Comparison of ENCODE assay signal across 9 cellular contexts in the genomic region with DNA sequence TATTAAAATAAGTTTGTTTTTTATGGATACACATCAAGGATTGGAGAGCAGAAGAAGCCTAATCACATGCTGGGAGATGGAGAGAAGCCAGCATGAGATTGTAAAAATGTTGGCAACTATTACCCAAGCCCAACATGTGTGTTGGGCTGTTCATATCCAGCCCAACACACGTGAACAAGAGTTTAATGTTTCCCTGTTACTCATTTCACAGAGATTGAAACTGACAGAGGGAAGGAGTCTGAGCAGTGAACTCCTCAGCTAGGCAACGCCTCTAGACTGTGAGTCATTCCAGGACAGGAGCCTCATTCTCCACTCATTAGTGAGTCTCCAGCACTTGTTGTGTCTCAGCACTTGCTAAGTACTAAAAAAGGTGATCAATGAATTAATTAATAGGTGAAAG. TPM values are rescaled to one million over a fixed set of nuclear protein-coding genes. Genes with fewer than 3 reads are reported as not detected.
DNase-seq lines count a peak whose midpoint lies in the region; ATAC-seq and TF ChIP-seq lines count a peak whose summit lies in the region.
"Had no signal": no experiment of that assay in that cellular context is flagged by ENCODE, and none has a peak within 500 bp of the region (broad histone marks: within the 10 kb centered on the region; RNA-seq: fewer than 3 reads in every experiment).

No MANE protein-coding gene starts in this region.

- CTCF ChIA-PET in OCI-LY7 (lab: Charles Lee; ENCODE audit: unreplicated experiment) = no interaction called here

- intact Hi-C loops in natural killer cell (cut with micrococcal nuclease) = no loop called here
- intact Hi-C loops in OCI-LY7 (cut with micrococcal nuclease; ENCODE audit: unreplicated experiment) = no loop called here
- intact Hi-C loops in activated T-helper 1 cell treated with anti-CD3 and anti-CD28 coated beads, Interleukin-12 subunit alpha, Interleukin-12 subunit beta, Interleukin-2, Interleukin-4 antibody, amounts not matched to agents 30 ng/mL and 10 ng/mL and 1 ng/mL, durations not matched to agents 14 hours and 24 hours and 36 hours (cut with micrococcal nuclease) = no loop called here

- no peak overlapping the region for H2AK5ac ChIP-seq in neuronal stem cell (ENCODE audit: low read depth, low read length)

- no peak for DNase-seq in natural killer cell treated with Interleukin-12 subunit alpha and Interleukin-12 subunit beta and Interleukin-15 and Interleukin-18, amount 100 ng/mL, for 72 hours (ENCODE audit: low spot score)
- DNase-seq in natural killer cell (no peak), astrocyte of the cerebellum (ENCODE audit: low read depth) (peak; percentile 60), endodermal cell (no peak), neuronal stem cell (ENCODE audit: low spot score) (no peak), OCI-LY7 (ENCODE audit: low spot score) (no peak)
- DNase-seq in activated T-helper 1 cell treated with anti-CD3 and anti-CD28 coated beads, Interleukin-12 subunit alpha, Interleukin-12 subunit beta, Interleukin-2, Interleukin-4 antibody, amounts not matched to agents 30 ng/mL and 10 ng/mL and 1 ng/mL, durations not matched to agents 14 hours and 24 hours and 36 hours (ENCODE audit: low spot score) = no peak
- DNase-seq: islet precursor cell had no signal

- no peak overlapping the region for H3K18ac ChIP-seq in neuronal stem cell (ENCODE audit: low read length)

- H3K36me3 Mint-ChIP-seq in natural killer cell treated with Interleukin-12 subunit alpha and Interleukin-12 subunit beta and Interleukin-15 and Interleukin-18, amount 100 ng/mL, for 72 hours = no peaks in the 10 kb centered on the region
- H3K36me3 Mint-ChIP-seq in natural killer cell (no peaks in the 10 kb centered on the region), endodermal cell (ENCODE audit: low read depth) (no peaks in the 10 kb centered on the region)
- no peaks in the 10 kb centered on the region for H3K36me3 Mint-ChIP-seq in activated T-helper 1 cell treated with anti-CD3 and anti-CD28 coated beads, Interleukin-12 subunit alpha, Interleukin-12 subunit beta, Interleukin-2, Interleukin-4 antibody, amounts not matched to agents 30 ng/mL and 10 ng/mL and 1 ng/mL, durations not matched to agents 14 hours and 24 hours and 36 hours (ENCODE audit: low read depth)

- H3K9me3 ChIP-seq in endodermal cell (ENCODE audit: control insufficient read depth, low read length) = no peaks in the 10 kb centered on the region
- H3K9me3 ChIP-seq in neuronal stem cell (replicated peaks in 1 of 2; ENCODE audit: control insufficient read depth in 2 of 2, insufficient read depth in 1 of 2, low read depth in 1 of 2, low read length in 2 of 2) = no peaks in the 10 kb centered on the region
- H3K9me3 ChIP-seq in OCI-LY7 (ENCODE audit: low read length) = no peaks in the 10 kb centered on the region

- H2BK12ac ChIP-seq in neuronal stem cell (ENCODE audit: low read length) = no peak overlapping the region

- peaks cover 7 to 21% of the 10 kb centered on the region in 2 donors for H3K27me3 Mint-ChIP-seq in natural killer cell treated with Interleukin-12 subunit alpha and Interleukin-12 subunit beta and Interleukin-15 and Interleukin-18, amount 100 ng/mL, for 72 hours
- H3K27me3 Mint-ChIP-seq in natural killer cell (ENCODE audit: low read depth in 2 of 2) (peaks cover 0 to 3% of the 10 kb centered on the region in 2 donors), endodermal cell (ENCODE audit: insufficient read depth) (no peaks in the 10 kb centered on the region)
- peaks cover 13% of the 10 kb centered on the region for H3K27me3 Mint-ChIP-seq in activated T-helper 1 cell treated with anti-CD3 and anti-CD28 coated beads, Interleukin-12 subunit alpha, Interleukin-12 subunit beta, Interleukin-2, Interleukin-4 antibody, amounts not matched to agents 30 ng/mL and 10 ng/mL and 1 ng/mL, durations not matched to agents 14 hours and 24 hours and 36 hours (ENCODE audit: insufficient read depth)

- H3K9me3 Mint-ChIP-seq in natural killer cell treated with Interleukin-12 subunit alpha and Interleukin-12 subunit beta and Interleukin-15 and Interleukin-18, amount 100 ng/mL, for 72 hours = no peaks in the 10 kb centered on the region
- H3K9me3 Mint-ChIP-seq in natural killer cell (no peaks in the 10 kb centered on the region), endodermal cell (no peaks in the 10 kb centered on the region)
- H3K9me3 Mint-ChIP-seq in activated T-helper 1 cell treated with anti-CD3 and anti-CD28 coated beads, Interleukin-12 subunit alpha, Interleukin-12 subunit beta, Interleukin-2, Interleukin-4 antibody, amounts not matched to agents 30 ng/mL and 10 ng/mL and 1 ng/mL, durations not matched to agents 14 hours and 24 hours and 36 hours = no peaks in the 10 kb centered on the region

- no peaks in the 10 kb centered on the region for H3K9me2 ChIP-seq in OCI-LY7 (ENCODE audit: insufficient read depth, low read length)

- no peak overlapping the region for H3K4ac ChIP-seq in neuronal stem cell (ENCODE audit: low read length)

- no peak overlapping the region for H2BK5ac ChIP-seq in neuronal stem cell (ENCODE audit: low read length)

- no peak overlapping the region for H3K14ac ChIP-seq in neuronal stem cell (ENCODE audit: low read length)

- no peak overlapping the region for H3K4me3 ChIP-seq in astrocyte of the cerebellum (ENCODE audit: low read depth, low read length)
- no peak overlapping the region for H3K4me3 ChIP-seq in endodermal cell (ENCODE audit: low read length)
- H3K4me3 ChIP-seq in neuronal stem cell (ENCODE audit: low read length in 2 of 2) = no peak overlapping the region
- H3K4me3 ChIP-seq in OCI-LY7 (ENCODE audit: low read depth, low read length, poor library complexity, severe bottlenecking) = no peak overlapping the region

- no peaks in the 10 kb centered on the region for H3K79me1 ChIP-seq in neuronal stem cell (ENCODE audit: low read depth, low read length)

- no peaks in the 10 kb centered on the region for H3K27me3 ChIP-seq in endodermal cell (ENCODE audit: control insufficient read depth, insufficient read depth, low read length, poor library complexity, severe bottlenecking)
- no peaks in the 10 kb centered on the region for H3K27me3 ChIP-seq in neuronal stem cell (ENCODE audit: control insufficient read depth in 3 of 3, insufficient read depth in 3 of 3, low read depth in 1 of 3, low read length in 3 of 3)

- in situ Hi-C loops in astrocyte of the cerebellum (cut with HindIII; ENCODE audit: low sequenced_read_pairs) = no loop called here

- H4K20me1 ChIP-seq in OCI-LY7 (ENCODE audit: insufficient read depth, low read length) = no peaks in the 10 kb centered on the region

- H3K79me2 ChIP-seq in OCI-LY7 (ENCODE audit: insufficient read depth, low read depth, low read length) = no peaks in the 10 kb centered on the region

- no peak overlapping the region for H3K9ac ChIP-seq in endodermal cell (ENCODE audit: extremely low read depth, low read length, poor library complexity, severe bottlenecking)
- H3K9ac ChIP-seq in neuronal stem cell (ENCODE audit: low read depth, low read length, poor library complexity) = no peak overlapping the region

- BruUV-seq in OCI-LY7 (replicated peaks; lab: Mats Ljungman, UMichigan) = no TSS peak

- H3K4me1 ChIP-seq in endodermal cell (ENCODE audit: control insufficient read depth, insufficient read depth, low read length) = no peaks in the 10 kb centered on the region
- peaks cover 0 to 2% of the 10 kb centered on the region in 2 donors for H3K4me1 ChIP-seq in neuronal stem cell (ENCODE audit: control insufficient read depth in 2 of 2, insufficient read depth in 1 of 2, low read depth in 1 of 2, low read length in 2 of 2)
- no peaks in the 10 kb centered on the region for H3K4me1 ChIP-seq in OCI-LY7 (ENCODE audit: insufficient read depth, low read length, poor library complexity, severe bottlenecking)

- H3K4me2 ChIP-seq in neuronal stem cell (ENCODE audit: insufficient read depth, low read length, poor library complexity, severe bottlenecking) (no peak overlapping the region), OCI-LY7 (ENCODE audit: low read length) (no peak overlapping the region)

- H2BK15ac ChIP-seq in neuronal stem cell (ENCODE audit: low read length) = no peak overlapping the region

- H3K27ac ChIP-seq in endodermal cell (ENCODE audit: low read depth, low read length) (no peak overlapping the region), neuronal stem cell (replicated peaks; ENCODE audit: low read length) (no peak overlapping the region), OCI-LY7 (ENCODE audit: low read depth, low read length, poor library complexity, severe bottlenecking) (no peak overlapping the region)

- TF ChIP-seq CTCF in natural killer cell (IDR thresholded peaks at IDR 0.05) (no peak), astrocyte of the cerebellum (IDR thresholded peaks at IDR 0.05; ENCODE audit: low read depth, low read length, missing control alignments) (no peak), endodermal cell (conservative IDR thresholded peaks at IDR 0.05) (no peak), OCI-LY7 (conservative IDR thresholded peaks at IDR 0.05; ENCODE audit: low read length) (no peak)

- H4K91ac ChIP-seq in neuronal stem cell (ENCODE audit: low read depth, low read length, poor library complexity) = no peak overlapping the region

- ATAC-seq in natural killer cell treated with Interleukin-12 subunit alpha and Interleukin-12 subunit beta and Interleukin-15 and Interleukin-18, amount 100 ng/mL, for 72 hours = peak; percentile 50 to 68
- ATAC-seq in natural killer cell (no peak), HG03039 (IDR thresholded peaks at IDR 0.05; ENCODE audit: unreplicated experiment) (peak; percentile 99)

- H3K36me3 ChIP-seq in endodermal cell (ENCODE audit: control insufficient read depth, insufficient read depth, low read length) = no peaks in the 10 kb centered on the region
- H3K36me3 ChIP-seq in neuronal stem cell (replicated peaks in 1 of 2; ENCODE audit: control insufficient read depth in 2 of 2, insufficient read depth in 2 of 2, low read length in 2 of 2) = no peaks in the 10 kb centered on the region
- no peaks in the 10 kb centered on the region for H3K36me3 ChIP-seq in OCI-LY7 (ENCODE audit: insufficient read depth, low read length)

- no peaks in the 10 kb centered on the region for H3K4me1 Mint-ChIP-seq in natural killer cell treated with Interleukin-12 subunit alpha and Interleukin-12 subunit beta and Interleukin-15 and Interleukin-18, amount 100 ng/mL, for 72 hours (ENCODE audit: low read depth in 2 of 2)
- H3K4me1 Mint-ChIP-seq in natural killer cell = no peaks in the 10 kb centered on the region
- no peaks in the 10 kb centered on the region for H3K4me1 Mint-ChIP-seq in endodermal cell
- H3K4me1 Mint-ChIP-seq in activated T-helper 1 cell treated with anti-CD3 and anti-CD28 coated beads, Interleukin-12 subunit alpha, Interleukin-12 subunit beta, Interleukin-2, Interleukin-4 antibody, amounts not matched to agents 30 ng/mL and 10 ng/mL and 1 ng/mL, durations not matched to agents 14 hours and 24 hours and 36 hours (ENCODE audit: low read depth) = no peaks in the 10 kb centered on the region

- H3K27ac Mint-ChIP-seq in natural killer cell treated with Interleukin-12 subunit alpha and Interleukin-12 subunit beta and Interleukin-15 and Interleukin-18, amount 100 ng/mL, for 72 hours = no peak overlapping the region
- H3K27ac Mint-ChIP-seq in natural killer cell = no peak overlapping the region
- no peak overlapping the region for H3K27ac Mint-ChIP-seq in endodermal cell
- H3K27ac Mint-ChIP-seq in activated T-helper 1 cell treated with anti-CD3 and anti-CD28 coated beads, Interleukin-12 subunit alpha, Interleukin-12 subunit beta, Interleukin-2, Interleukin-4 antibody, amounts not matched to agents 30 ng/mL and 10 ng/mL and 1 ng/mL, durations not matched to agents 14 hours and 24 hours and 36 hours = no peak overlapping the region

- no peak overlapping the region for H4K8ac ChIP-seq in neuronal stem cell (ENCODE audit: low read depth, low read length)

- no peak overlapping the region for H3K23ac ChIP-seq in neuronal stem cell (ENCODE audit: low read depth, low read length, poor library complexity)

- H2AFZ ChIP-seq in neuronal stem cell (ENCODE audit: low read length) (no peak overlapping the region), OCI-LY7 (ENCODE audit: low read length) (no peak overlapping the region)

- 84 to 100% methylated on average over 1 to 2 of the region's 2 CpGs for WGBS in endodermal cell (ENCODE audit: insufficient coverage in 1 of 2, insufficient read length in 1 of 2), 2 experiments
- WGBS in neuronal stem cell (ENCODE audit: extremely low coverage in 2 of 2, insufficient read length in 2 of 2, insufficient replicate concordance in 1 of 2), 2 donors = no CpG with 5 or more reads among the region's 2 CpGs

- H3K4me3 Mint-ChIP-seq in natural killer cell treated with Interleukin-12 subunit alpha and Interleukin-12 subunit beta and Interleukin-15 and Interleukin-18, amount 100 ng/mL, for 72 hours = no peak overlapping the region
- H3K4me3 Mint-ChIP-seq in natural killer cell (no peak overlapping the region), endodermal cell (no peak overlapping the region)
- no peak overlapping the region for H3K4me3 Mint-ChIP-seq in activated T-helper 1 cell treated with anti-CD3 and anti-CD28 coated beads, Interleukin-12 subunit alpha, Interleukin-12 subunit beta, Interleukin-2, Interleukin-4 antibody, amounts not matched to agents 30 ng/mL and 10 ng/mL and 1 ng/mL, durations not matched to agents 14 hours and 24 hours and 36 hours

- POLR2A ChIA-PET in OCI-LY7 (lab: Charles Lee) = no interaction called here

- no peak overlapping the region for H2BK120ac ChIP-seq in neuronal stem cell (ENCODE audit: low read depth, low read length)

RNA-seq across cellular contexts. Expression of a gene that starts 43.2 kb away (rescaled TPM):
- total RNA-seq in natural killer cell treated with Interleukin-12 subunit alpha and Interleukin-12 subunit beta and Interleukin-15 and Interleukin-18, amount 100 ng/mL, for 72 hours = 10 to 100 TPM; 35.7 to 67.8 TPM
- total RNA-seq in natural killer cell = 10 to 100 TPM in 1 of 3 donors, 1 to 10 TPM in 2; 7.8 to 12.7 (median 9.2) TPM
- 10 to 100 TPM; 48.5 to 50.8 TPM for total RNA-seq in endodermal cell
- polyA plus RNA-seq in endodermal cell (2013, experiment 1 of 2) = 48.6 TPM
- polyA plus RNA-seq in endodermal cell (2013, experiment 2 of 2) = 40.0 TPM
- 96.3 TPM for polyA plus RNA-seq in neuronal stem cell (2013, experiment 1 of 2)
- polyA plus RNA-seq in neuronal stem cell (2013, experiment 2 of 2) = 93.1 TPM
- total RNA-seq in OCI-LY7 (2014; rRNA removed; shearing (Covaris generic)) = 25.7 and 34.2 TPM in 2 replicates
- 46.6 and 51.3 TPM in 2 replicates for total RNA-seq in OCI-LY7 (2022)
- total RNA-seq in activated T-helper 1 cell treated with anti-CD3 and anti-CD28 coated beads, Interleukin-12 subunit alpha, Interleukin-12 subunit beta, Interleukin-2, Interleukin-4 antibody, amounts not matched to agents 30 ng/mL and 10 ng/mL and 1 ng/mL, durations not matched to agents 14 hours and 24 hours and 36 hours = 108 and 121 TPM in 2 replicates

Comparison
In these comparisons a context has a peak if more than half of its experiments do, and no peak if none do; other contexts are left out.
1. ATAC-seq: peak in natural killer cell treated with Interleukin-12 subunit alpha and Interleukin-12 subunit beta and Interleukin-15 and Interleukin-18, amount 100 ng/mL, for 72 hours (2 of 2) and HG03039 (single experiment); none in natural killer cell (0 of 3).